Comparison of ENCODE assay signal across 37 cellular contexts in the genomic region with DNA sequence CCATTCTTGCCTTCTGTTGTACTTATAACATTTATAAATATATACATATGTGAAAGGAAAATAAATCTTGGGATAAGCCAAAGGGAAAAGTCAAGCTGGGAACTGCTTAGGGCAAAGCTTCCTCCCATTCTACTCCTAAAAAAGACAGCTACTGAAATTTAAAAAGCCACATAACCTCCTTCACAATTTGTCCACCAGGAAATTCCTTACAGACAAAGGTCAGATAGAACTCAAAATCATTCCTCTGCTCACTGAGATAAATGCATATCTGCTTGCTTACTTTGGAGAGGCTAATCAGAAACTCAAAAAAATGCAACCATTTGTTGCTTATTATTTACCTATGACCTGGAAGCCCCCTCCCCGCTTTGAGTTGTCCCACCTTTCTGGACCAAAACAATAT.
DNase-seq lines count a peak whose midpoint lies in the region; ATAC-seq, FAIRE-seq and TF ChIP-seq lines count a peak whose summit lies in the region.
"Had no signal": no experiment of that assay in that cellular context is flagged by ENCODE, and none has a peak within 500 bp of the region (broad histone marks: within the 10 kb centered on the region; RNA-seq: fewer than 3 reads in every experiment).

No MANE protein-coding gene starts in this region.

- no peaks in the 10 kb centered on the region for H3K9me3 Mint-ChIP-seq in endothelial cell (ENCODE audit: unreplicated experiment)
- peaks cover 11% of the 10 kb centered on the region for H3K9me3 Mint-ChIP-seq in activated CD8-positive, alpha-beta T cell treated with anti-CD3 and anti-CD28 coated beads for 36 hours
- H3K9me3 Mint-ChIP-seq: CD4-positive, alpha-beta T cell; CD8-positive, alpha-beta T cell had no signal

- H3K27ac Mint-ChIP-seq in endothelial cell (ENCODE audit: unreplicated experiment) = peak overlapping the region; percentile 9
- no peak overlapping the region for H3K27ac Mint-ChIP-seq in activated CD8-positive, alpha-beta T cell treated with anti-CD3 and anti-CD28 coated beads for 36 hours
- H3K27ac Mint-ChIP-seq: B cell; CD14-positive monocyte; CD4-positive, alpha-beta memory T cell; CD4-positive, alpha-beta T cell; CD4-positive, CD25-positive, alpha-beta regulatory T cell; CD8-positive, alpha-beta T cell had no signal

- H2AFZ ChIP-seq in parathyroid adenoma = no peak overlapping the region

- H3K4me3 Mint-ChIP-seq in endothelial cell (ENCODE audit: unreplicated experiment) = no peak overlapping the region
- H3K4me3 Mint-ChIP-seq in activated CD8-positive, alpha-beta T cell treated with anti-CD3 and anti-CD28 coated beads for 36 hours = no peak overlapping the region
- H3K4me3 Mint-ChIP-seq: B cell; CD4-positive, alpha-beta memory T cell; CD4-positive, alpha-beta T cell; CD4-positive, CD25-positive, alpha-beta regulatory T cell; CD8-positive, alpha-beta memory T cell; CD8-positive, alpha-beta T cell had no signal

- H3K4me1 ChIP-seq in parathyroid adenoma = peaks cover 9% of the 10 kb centered on the region
- H3K4me1 ChIP-seq in heart left ventricle = peaks cover 0 to 5% (median 0%) of the 10 kb centered on the region in 12 donors
- H3K4me1 ChIP-seq: BE2C, BLaER1, Caco-2 had no signal

- no peaks in the 10 kb centered on the region for H3K36me3 Mint-ChIP-seq in endothelial cell (ENCODE audit: low read depth, unreplicated experiment)
- peaks cover 4% of the 10 kb centered on the region for H3K36me3 Mint-ChIP-seq in activated CD8-positive, alpha-beta T cell treated with anti-CD3 and anti-CD28 coated beads for 36 hours (ENCODE audit: low read depth)
- H3K36me3 Mint-ChIP-seq: CD14-positive monocyte; CD4-positive, CD25-positive, alpha-beta regulatory T cell; CD8-positive, alpha-beta T cell had no signal

- CTCF ChIA-PET in activated CD8-positive, alpha-beta T cell treated with anti-CD3 and anti-CD28 coated beads for 36 hours (lab: Charles Lee) = no interaction called here

- H3K27me3 ChIP-seq in parathyroid adenoma (ENCODE audit: control insufficient read depth, insufficient read depth, low read length) (no peaks in the 10 kb centered on the region), heart left ventricle (no peaks in the 10 kb centered on the region)
- H3K27me3 ChIP-seq: BE2C; BLaER1; BLaER1 treated with 17β-estradiol and CSF1 and Interleukin-3, amounts not matched to agents 10 nM and 100 nM had no signal

- H3K9ac ChIP-seq in parathyroid adenoma = no peak overlapping the region
- H3K9ac ChIP-seq: BLaER1; BLaER1 treated with 17β-estradiol and CSF1 and Interleukin-3, amounts not matched to agents 10 nM and 100 nM had no signal

- ATAC-seq in heart left ventricle = no peak
- no peak for ATAC-seq in activated CD8-positive, alpha-beta T cell treated with anti-CD3 and anti-CD28 coated beads for 36 hours
- ATAC-seq: A549; CD8-positive, alpha-beta T cell had no signal

- peak; percentile 36 for FAIRE-seq in H54 (lab: Jason Lieb, UNC)
- FAIRE-seq: A204.1, A549, D721Med had no signal

- WGBS in heart left ventricle, 4 donors = 72 to 92% (median 83%) methylated on average over 1 of the region's 1 CpG

- TF ChIP-seq POLR2A in H54 (IDR thresholded peaks at IDR 0.05; ENCODE audit: low read depth, low read length) (no peak), heart left ventricle (IDR thresholded peaks at IDR 0.05) (no peak)

- H3K4me3 ChIP-seq in parathyroid adenoma (ENCODE audit: low read depth, low read length) (no peak overlapping the region), heart left ventricle (no peak overlapping the region)
- H3K4me3 ChIP-seq: A549; BLaER1; BLaER1 treated with 17β-estradiol and CSF1 and Interleukin-3, amounts not matched to agents 10 nM and 100 nM had no signal

- peaks cover 30% of the 10 kb centered on the region for H3K4me1 Mint-ChIP-seq in endothelial cell (ENCODE audit: unreplicated experiment)
- H3K4me1 Mint-ChIP-seq in activated CD8-positive, alpha-beta T cell treated with anti-CD3 and anti-CD28 coated beads for 36 hours (ENCODE audit: low read depth) = peaks cover 2% of the 10 kb centered on the region
- H3K4me1 Mint-ChIP-seq: CD4-positive, CD25-positive, alpha-beta regulatory T cell had no signal

- POLR2A ChIA-PET in activated CD8-positive, alpha-beta T cell treated with anti-CD3 and anti-CD28 coated beads for 36 hours (lab: Charles Lee) = no interaction called here

- intact Hi-C loops in heart left ventricle (cut with DNase I) = no loop called here
- intact Hi-C loops in activated CD8-positive, alpha-beta T cell treated with anti-CD3 and anti-CD28 coated beads for 36 hours (cut with micrococcal nuclease) = no loop called here

- TF ChIP-seq CTCF in VCaP (conservative IDR thresholded peaks at IDR 0.05) (no peak), endothelial cell (IDR thresholded peaks at IDR 0.05; ENCODE audit: unreplicated experiment) (no peak), parathyroid adenoma (IDR thresholded peaks at IDR 0.05) (no peak), heart left ventricle (IDR thresholded peaks at IDR 0.05) (no peak)
- no peak for TF ChIP-seq CTCF in activated CD8-positive, alpha-beta T cell treated with anti-CD3 and anti-CD28 coated beads for 36 hours (IDR thresholded peaks at IDR 0.05)

- DNase-seq in H54 (ENCODE audit: insufficient read length, low spot score) (no peak), endothelial cell (ENCODE audit: low spot score) (no peak), NCI-H146 (lab: John Stamatoyannopoulos, UW) (no peak), heart left ventricle (no peak), caudate nucleus (lab: John Stamatoyannopoulos, UW) (no peak)
- no peak for DNase-seq in activated CD8-positive, alpha-beta T cell treated with anti-CD3 and anti-CD28 coated beads for 36 hours
- DNase-seq: 8988T; ACHN; AML-193; BE2C; C1 segment of cervical spinal cord; Caco-2; Calu3; CD4-positive, alpha-beta memory T cell; CD4-positive, alpha-beta T cell; CD4-positive, CD25-positive, alpha-beta regulatory T cell; CD8-positive, alpha-beta memory T cell; CD8-positive, alpha-beta T cell; COR-L47; DMS 273 treated with DMSO at 0.1 percent for 48 hours; DMS153; DMS53; DMS79; DMS79 treated with DMSO at 0.1 percent for 48 hours; DND-41; EL had no signal

- no peak overlapping the region for H3K4me2 ChIP-seq in parathyroid adenoma (ENCODE audit: low read length)
- H3K4me2 ChIP-seq: A549; BLaER1; BLaER1 treated with 17β-estradiol and CSF1 and Interleukin-3, amounts not matched to agents 10 nM and 100 nM had no signal

- H3K27me3 Mint-ChIP-seq in endothelial cell (ENCODE audit: unreplicated experiment) = peaks cover 4% of the 10 kb centered on the region
- no peaks in the 10 kb centered on the region for H3K27me3 Mint-ChIP-seq in activated CD8-positive, alpha-beta T cell treated with anti-CD3 and anti-CD28 coated beads for 36 hours
- H3K27me3 Mint-ChIP-seq: B cell; CD4-positive, alpha-beta memory T cell had no signal

- no peaks in the 10 kb centered on the region for H3K36me3 ChIP-seq in parathyroid adenoma (ENCODE audit: control insufficient read depth, insufficient read depth, low read length)
- no peaks in the 10 kb centered on the region for H3K36me3 ChIP-seq in heart left ventricle
- H3K36me3 ChIP-seq: BE2C, BLaER1 had no signal

- H3K27ac ChIP-seq in VCaP = peak overlapping the region; percentile 64
- peak overlapping the region; percentile 29 for H3K27ac ChIP-seq in parathyroid adenoma
- no peak overlapping the region for H3K27ac ChIP-seq in heart left ventricle
- no peak overlapping the region for H3K27ac ChIP-seq in caudate nucleus (ENCODE audit: low read depth, low read length)
- H3K27ac ChIP-seq: 22Rv1; A549; BLaER1; BLaER1 treated with 17β-estradiol and CSF1 and Interleukin-3, amounts not matched to agents 10 nM and 100 nM; C4-2B had no signal

- no peaks in the 10 kb centered on the region for H3K79me2 ChIP-seq in parathyroid adenoma

- H3K9me3 ChIP-seq in parathyroid adenoma (ENCODE audit: control insufficient read depth, low read length) (no peaks in the 10 kb centered on the region), heart left ventricle (no peaks in the 10 kb centered on the region)
- H3K9me3 ChIP-seq: A549, BE2C, Caco-2 had no signal

Comparison
In these comparisons a context has a peak if more than half of its experiments do, and no peak if none do; other contexts are left out.
1. H3K27ac ChIP-seq: peak in VCaP (single experiment) and parathyroid adenoma (single experiment); none in heart left ventricle (0 of 12) and caudate nucleus (single experiment).